8 cellular contexts compared by ENCODE assay signal in genomic region chr7:93231264-93231663, GRCh38. TPM values are rescaled to one million over a fixed set of nuclear protein-coding genes. Genes with fewer than 3 reads are reported as not detected.
DNase-seq lines count a peak whose midpoint lies in the region; ATAC-seq and TF ChIP-seq lines count a peak whose summit lies in the region.

No MANE protein-coding gene starts in this region.

- POLR2A ChIA-PET in PC-9 (lab: Charles Lee; ENCODE audit: unreplicated experiment): interaction anchor here (0.5 to 0.8 kb wide), 3 partner anchors 114 to 356 kb away, joined by 3 to 11 read pairs (median 4); no protein-coding TSS in a partner anchor

- H3K27ac ChIP-seq in PC-9 (peak overlapping the region; percentile 86), prostate gland (peak overlapping the region; percentile 69 to 71)

- WGBS in prostate gland: 37% methylated on average over 5 of the region's 5 CpGs

- no peak for ATAC-seq in GM21528 (IDR thresholded peaks at IDR 0.05; ENCODE audit: low FRiP score, unreplicated experiment)
- ATAC-seq in HG03097 (IDR thresholded peaks at IDR 0.05; ENCODE audit: low FRiP score, unreplicated experiment): no peak
- no peak for ATAC-seq in HG03469 (IDR thresholded peaks at IDR 0.05; ENCODE audit: unreplicated experiment)
- no peak for ATAC-seq in HG03521 (IDR thresholded peaks at IDR 0.05; ENCODE audit: unreplicated experiment)

- peaks cover 27% of the 10 kb centered on the region for H3K79me2 ChIP-seq in PC-9 (ENCODE audit: low read depth)

- no TSS peak for BruUV-seq in PC-9 (replicated peaks; lab: Mats Ljungman, UMichigan)

- H4K20me1 ChIP-seq in PC-9 (ENCODE audit: insufficient read depth): no peaks in the 10 kb centered on the region

- H3K27me3 ChIP-seq in PC-9 (ENCODE audit: insufficient read depth, low read depth) (no peaks in the 10 kb centered on the region), prostate gland (replicated peaks; ENCODE audit: insufficient read depth) (no peaks in the 10 kb centered on the region)

- CTCF ChIA-PET in PC-9 (lab: Charles Lee): interaction anchor here (0.7 to 1.6 kb wide), 2 partner anchors 703 to 1116 kb away, joined by 3 to 4 read pairs; partner anchors contain the start of gene RBM48

- H3K4me1 ChIP-seq in PC-9 (replicated peaks; ENCODE audit: insufficient read depth) (peaks cover 14% of the 10 kb centered on the region; the same call in 1 of the 2 replicates), prostate gland (replicated peaks) (no peaks in the 10 kb centered on the region)

- H3F3A ChIP-seq in PC-9 (ENCODE audit: insufficient read depth, low read depth): peaks cover 11% of the 10 kb centered on the region; the same call in 1 of the 2 replicates

- H3K9me3 ChIP-seq in PC-9 (ENCODE audit: insufficient read depth, low read depth) (no peaks in the 10 kb centered on the region), prostate gland (no peaks in the 10 kb centered on the region)

- DNase-seq in GM12865 (ENCODE audit: low read depth) (no peak), PC-9 (peak in 1 of 2 experiments; percentile 54), epithelial cell of proximal tubule (ENCODE audit: low read depth) (no peak), prostate gland (ENCODE audit: low spot score) (no peak)

- H3K4me2 ChIP-seq in PC-9: peak overlapping the region; percentile 92

- TF ChIP-seq CTCF in GM12865 (IDR thresholded peaks at IDR 0.05; ENCODE audit: insufficient read depth, low read depth, low read length, missing control alignments) (no peak), PC-9 (conservative IDR thresholded peaks at IDR 0.05) (no peak), epithelial cell of proximal tubule (conservative IDR thresholded peaks at IDR 0.05; ENCODE audit: low read depth, low read length) (no peak), prostate gland (IDR thresholded peaks at IDR 0.05) (no peak)

- no peaks in the 10 kb centered on the region for H3K36me3 ChIP-seq in PC-9 (ENCODE audit: low read depth)
- H3K36me3 ChIP-seq in prostate gland: no peaks in the 10 kb centered on the region

- no peak for TF ChIP-seq POLR2A in prostate gland (IDR thresholded peaks at IDR 0.05)

- H3K4me3 ChIP-seq in GM12865 (ENCODE audit: low read depth, low read length): peak overlapping the region; percentile 90
- peak overlapping the region; percentile 70 for H3K4me3 ChIP-seq in PC-9
- H3K4me3 ChIP-seq in epithelial cell of proximal tubule (ENCODE audit: low read depth, low read length): peak overlapping the region; percentile 73
- peak overlapping the region; percentile 56 to 60 for H3K4me3 ChIP-seq in prostate gland

- intact Hi-C loops in PC-9 (cut with micrococcal nuclease; ENCODE audit: unreplicated experiment): loop anchor here (5.0 kb wide), 3 partner anchors 394 to 769 kb away; partner anchors contain the start of genes CDK6, PEX1 and RBM48
- intact Hi-C loops in prostate gland (cut with DNase I): loop anchor here (5.0 kb wide), 1 partner anchor 1061 kb away; no protein-coding TSS in a partner anchor

- no peaks in the 10 kb centered on the region for H3K9me2 ChIP-seq in PC-9 (ENCODE audit: insufficient read depth)

- peak overlapping the region; percentile 85 for H2AFZ ChIP-seq in PC-9

RNA-seq across cellular contexts. Expression of gene VPS50, which starts 0.9 kb away (rescaled TPM):
- total RNA-seq in PC-9 (2021): 20.3 and 32.2 TPM in 2 replicates
- total RNA-seq in epithelial cell of proximal tubule: 14.6 and 16.2 TPM in 2 replicates
- total RNA-seq in prostate gland: 10 to 100 TPM; 14.1 to 20.6 TPM

RNA-seq across cellular contexts. Expression of gene HEPACAM2, which starts 5.0 kb away (rescaled TPM):
- not detected in 2 replicates for total RNA-seq in PC-9 (2021)
- not detected in 2 replicates for total RNA-seq in epithelial cell of proximal tubule
- total RNA-seq in prostate gland: under 1 TPM; 0.41 to 0.45 TPM
